16 cellular contexts compared by ENCODE assay signal in genomic region chr1:203638076-203638475, GRCh38. TPM values are rescaled to one million over a fixed set of nuclear protein-coding genes. Genes with fewer than 3 reads are reported as not detected.
DNase-seq lines count a peak whose midpoint lies in the region; ATAC-seq and TF ChIP-seq lines count a peak whose summit lies in the region.
"Had no signal": no experiment of that assay in that cellular context is flagged by ENCODE, and none has a peak within 500 bp of the region (broad histone marks: within the 10 kb centered on the region; RNA-seq: fewer than 3 reads in every experiment).

No MANE protein-coding gene starts in this region.

- H3K36me3 Mint-ChIP-seq in activated CD8-positive, alpha-beta T cell treated with anti-CD3 and anti-CD28 coated beads, Interleukin-2, amount 10 ng/mL, durations not matched to agents 7 days and 5 days (ENCODE audit: low read depth): peaks cover 68% of the 10 kb centered on the region
- no peaks in the 10 kb centered on the region for H3K36me3 Mint-ChIP-seq in activated CD8-positive, alpha-beta T cell treated with anti-CD3 and anti-CD28 coated beads for 36 hours (ENCODE audit: low read depth)
- peaks cover 48% of the 10 kb centered on the region for H3K36me3 Mint-ChIP-seq in activated CD4-positive, alpha-beta T cell treated with anti-CD3 and anti-CD28 coated beads, Interleukin-2, amount 10 ng/mL, durations not matched to agents 7 days and 5 days (ENCODE audit: low read depth)

- 6 to 18% methylated on average over 2 to 4 of the region's 7 CpGs for WGBS in gastroesophageal sphincter (ENCODE audit: low coverage in 1 of 2), 2 donors
- 59% methylated on average over 7 of the region's 7 CpGs for WGBS in suprapubic skin

- H3K27ac ChIP-seq in gastroesophageal sphincter: peak overlapping the region; percentile 59 to 95 (median 92)
- peak overlapping the region; percentile 42 for H3K27ac ChIP-seq in suprapubic skin
- H3K27ac ChIP-seq: KMS-11, SJCRH30 had no signal

- H3K27me3 ChIP-seq in gastroesophageal sphincter (no peaks in the 10 kb centered on the region), suprapubic skin (no peaks in the 10 kb centered on the region)
- H3K27me3 ChIP-seq: SJCRH30 had no signal

- POLR2A ChIA-PET in activated CD8-positive, alpha-beta T cell treated with anti-CD3 and anti-CD28 coated beads, Interleukin-2, amount 10 ng/mL, durations not matched to agents 7 days and 5 days (lab: Charles Lee): no interaction called here
- POLR2A ChIA-PET in activated CD8-positive, alpha-beta T cell treated with anti-CD3 and anti-CD28 coated beads for 36 hours (lab: Charles Lee): no interaction called here
- POLR2A ChIA-PET in activated CD4-positive, alpha-beta T cell treated with anti-CD3 and anti-CD28 coated beads, Interleukin-2, amount 10 ng/mL, durations not matched to agents 7 days and 5 days (lab: Charles Lee): no interaction called here

- CTCF ChIA-PET in activated CD8-positive, alpha-beta T cell treated with anti-CD3 and anti-CD28 coated beads, Interleukin-2, amount 10 ng/mL, durations not matched to agents 7 days and 5 days (lab: Charles Lee): no interaction called here
- CTCF ChIA-PET in activated CD8-positive, alpha-beta T cell treated with anti-CD3 and anti-CD28 coated beads for 36 hours (lab: Charles Lee): no interaction called here
- CTCF ChIA-PET in activated CD4-positive, alpha-beta T cell treated with anti-CD3 and anti-CD28 coated beads, Interleukin-2, amount 10 ng/mL, durations not matched to agents 7 days and 5 days (lab: Charles Lee): interaction anchor here (1.4 to 3.0 kb wide), 3 partner anchors 10 to 14 kb away, joined by 5 to 14 read pairs (median 8); no protein-coding TSS in a partner anchor

- ATAC-seq in activated CD8-positive, alpha-beta T cell treated with anti-CD3 and anti-CD28 coated beads, Interleukin-2, amount 10 ng/mL, durations not matched to agents 7 days and 5 days: no peak
- no peak for ATAC-seq in activated CD8-positive, alpha-beta T cell treated with anti-CD3 and anti-CD28 coated beads for 36 hours
- ATAC-seq in gastroesophageal sphincter (no peak), HG03025 (IDR thresholded peaks at IDR 0.05; ENCODE audit: low FRiP score, unreplicated experiment) (no peak), HG03460 (IDR thresholded peaks at IDR 0.05; ENCODE audit: unreplicated experiment) (no peak)

- H3K9me3 ChIP-seq in gastroesophageal sphincter (no peaks in the 10 kb centered on the region), suprapubic skin (no peaks in the 10 kb centered on the region)
- H3K9me3 ChIP-seq: SJCRH30 had no signal

- no peak for TF ChIP-seq EP300 in gastroesophageal sphincter (IDR thresholded peaks at IDR 0.05)
- no peak for TF ChIP-seq EP300 in suprapubic skin (IDR thresholded peaks at IDR 0.05)

- no peak for TF ChIP-seq CTCF in activated CD8-positive, alpha-beta T cell treated with anti-CD3 and anti-CD28 coated beads for 36 hours (IDR thresholded peaks at IDR 0.05)
- TF ChIP-seq CTCF in gastroesophageal sphincter (IDR thresholded peaks at IDR 0.05) (no peak), suprapubic skin (IDR thresholded peaks at IDR 0.05) (no peak)

- intact Hi-C loops in activated CD8-positive, alpha-beta T cell treated with anti-CD3 and anti-CD28 coated beads for 36 hours (cut with micrococcal nuclease): no loop called here

- H3K4me3 ChIP-seq in gastroesophageal sphincter: no peak overlapping the region
- no peak overlapping the region for H3K4me3 ChIP-seq in suprapubic skin
- H3K4me3 ChIP-seq: SJCRH30 had no signal

- peak overlapping the region; percentile 68 for H3K27ac Mint-ChIP-seq in activated CD8-positive, alpha-beta T cell treated with anti-CD3 and anti-CD28 coated beads, Interleukin-2, amount 10 ng/mL, durations not matched to agents 7 days and 5 days
- H3K27ac Mint-ChIP-seq in activated CD8-positive, alpha-beta T cell treated with anti-CD3 and anti-CD28 coated beads for 36 hours: no peak overlapping the region
- H3K27ac Mint-ChIP-seq in activated CD4-positive, alpha-beta T cell treated with anti-CD3 and anti-CD28 coated beads, Interleukin-2, amount 10 ng/mL, durations not matched to agents 7 days and 5 days: no peak overlapping the region
- H3K27ac Mint-ChIP-seq: activated naive CD4-positive, alpha-beta T cell treated with anti-CD3 and anti-CD28 coated beads for 36 hours; progenitor cell of endocrine pancreas had no signal

- no peak overlapping the region for H3K4me3 Mint-ChIP-seq in activated CD8-positive, alpha-beta T cell treated with anti-CD3 and anti-CD28 coated beads, Interleukin-2, amount 10 ng/mL, durations not matched to agents 7 days and 5 days
- H3K4me3 Mint-ChIP-seq in activated CD8-positive, alpha-beta T cell treated with anti-CD3 and anti-CD28 coated beads for 36 hours: no peak overlapping the region
- no peak overlapping the region for H3K4me3 Mint-ChIP-seq in activated CD4-positive, alpha-beta T cell treated with anti-CD3 and anti-CD28 coated beads, Interleukin-2, amount 10 ng/mL, durations not matched to agents 7 days and 5 days
- H3K4me3 Mint-ChIP-seq: activated naive CD4-positive, alpha-beta T cell treated with anti-CD3 and anti-CD28 coated beads for 36 hours; stimulated activated naive CD8-positive, alpha-beta T cell treated with anti-CD3 and anti-CD28 coated beads, Interleukin-15, amount 100 ng/mL, for 72 hours had no signal

- TF ChIP-seq POLR2A in gastroesophageal sphincter (IDR thresholded peaks at IDR 0.05) (no peak), suprapubic skin (IDR thresholded peaks at IDR 0.05) (no peak)

- H3K36me3 ChIP-seq in gastroesophageal sphincter (peaks cover 0 to 4% of the 10 kb centered on the region in 2 donors), suprapubic skin (peaks cover 7% of the 10 kb centered on the region)
- H3K36me3 ChIP-seq: SJCRH30 had no signal

- H3K27me3 Mint-ChIP-seq in activated CD8-positive, alpha-beta T cell treated with anti-CD3 and anti-CD28 coated beads, Interleukin-2, amount 10 ng/mL, durations not matched to agents 7 days and 5 days (ENCODE audit: low read depth): no peaks in the 10 kb centered on the region
- no peaks in the 10 kb centered on the region for H3K27me3 Mint-ChIP-seq in activated CD8-positive, alpha-beta T cell treated with anti-CD3 and anti-CD28 coated beads for 36 hours
- H3K27me3 Mint-ChIP-seq in activated CD4-positive, alpha-beta T cell treated with anti-CD3 and anti-CD28 coated beads, Interleukin-2, amount 10 ng/mL, durations not matched to agents 7 days and 5 days: no peaks in the 10 kb centered on the region
- H3K27me3 Mint-ChIP-seq: progenitor cell of endocrine pancreas; stimulated activated naive CD8-positive, alpha-beta T cell treated with anti-CD3 and anti-CD28 coated beads, Interleukin-15, amount 100 ng/mL, for 72 hours had no signal

- no peaks in the 10 kb centered on the region for H3K9me3 Mint-ChIP-seq in activated CD8-positive, alpha-beta T cell treated with anti-CD3 and anti-CD28 coated beads, Interleukin-2, amount 10 ng/mL, durations not matched to agents 7 days and 5 days (ENCODE audit: insufficient read depth)
- H3K9me3 Mint-ChIP-seq in activated CD8-positive, alpha-beta T cell treated with anti-CD3 and anti-CD28 coated beads for 36 hours: no peaks in the 10 kb centered on the region
- H3K9me3 Mint-ChIP-seq in activated CD4-positive, alpha-beta T cell treated with anti-CD3 and anti-CD28 coated beads, Interleukin-2, amount 10 ng/mL, durations not matched to agents 7 days and 5 days: no peaks in the 10 kb centered on the region
- H3K9me3 Mint-ChIP-seq: activated naive CD4-positive, alpha-beta T cell treated with anti-CD3 and anti-CD28 coated beads for 36 hours; stimulated activated naive CD8-positive, alpha-beta T cell treated with anti-CD3 and anti-CD28 coated beads, Interleukin-15, amount 100 ng/mL, for 72 hours had no signal

- peaks cover 38% of the 10 kb centered on the region for H3K4me1 Mint-ChIP-seq in activated CD8-positive, alpha-beta T cell treated with anti-CD3 and anti-CD28 coated beads, Interleukin-2, amount 10 ng/mL, durations not matched to agents 7 days and 5 days (ENCODE audit: low read depth)
- H3K4me1 Mint-ChIP-seq in activated CD8-positive, alpha-beta T cell treated with anti-CD3 and anti-CD28 coated beads for 36 hours (ENCODE audit: low read depth): peaks cover 37% of the 10 kb centered on the region
- H3K4me1 Mint-ChIP-seq in activated CD4-positive, alpha-beta T cell treated with anti-CD3 and anti-CD28 coated beads, Interleukin-2, amount 10 ng/mL, durations not matched to agents 7 days and 5 days: peaks cover 55% of the 10 kb centered on the region

- H3K4me1 ChIP-seq in gastroesophageal sphincter (peaks cover 20 to 100% (median 52%) of the 10 kb centered on the region in 3 donors), suprapubic skin (peaks cover 57% of the 10 kb centered on the region)
- H3K4me1 ChIP-seq: SJCRH30 had no signal

- DNase-seq in activated CD8-positive, alpha-beta T cell treated with anti-CD3 and anti-CD28 coated beads, Interleukin-2, amount 10 ng/mL, durations not matched to agents 7 days and 5 days: no peak
- DNase-seq in activated CD8-positive, alpha-beta T cell treated with anti-CD3 and anti-CD28 coated beads for 36 hours: no peak
- DNase-seq in NCI-H69 (lab: John Stamatoyannopoulos, UW) (peak; percentile 71), suprapubic skin (ENCODE audit: low spot score in 2 of 2) (no peak)
- DNase-seq in activated CD4-positive, alpha-beta T cell treated with anti-CD3 and anti-CD28 coated beads, Interleukin-2, amount 10 ng/mL, durations not matched to agents 7 days and 5 days: no peak
- DNase-seq: activated naive CD4-positive, alpha-beta T cell treated with anti-CD3 and anti-CD28 coated beads for 36 hours; dermis blood vessel endothelial cell; NCI-H510A treated with DMSO at 0.1 percent for 48 hours; SJCRH30; stimulated activated CD4-positive, alpha-beta T cell treated with anti-CD3 and anti-CD28 coated beads, Interleukin-4, amount 100 ng/mL, for 24 hours; stimulated activated naive CD8-positive, alpha-beta T cell treated with anti-CD3 and anti-CD28 coated beads, Interleukin-15, amount 100 ng/mL, for 72 hours had no signal

RNA-seq across cellular contexts. Expression of gene ATP2B4, which starts 11.4 kb away (rescaled TPM):
- 10 to 100 TPM; 65.0 to 65.1 TPM for total RNA-seq in activated CD8-positive, alpha-beta T cell treated with anti-CD3 and anti-CD28 coated beads, Interleukin-2, amount 10 ng/mL, durations not matched to agents 7 days and 5 days
- 10 to 100 TPM; 12.0 to 15.9 TPM for total RNA-seq in activated CD8-positive, alpha-beta T cell treated with anti-CD3 and anti-CD28 coated beads for 36 hours
- total RNA-seq in gastroesophageal sphincter (100 to 1,000 TPM; 211 to 454 (median 257) TPM), suprapubic skin (100 to 1,000 TPM; 164 to 220 (median 166) TPM)
- total RNA-seq in activated CD4-positive, alpha-beta T cell treated with anti-CD3 and anti-CD28 coated beads, Interleukin-2, amount 10 ng/mL, durations not matched to agents 7 days and 5 days: 10 to 100 TPM; 77.8 to 82.4 TPM
